11 cellular contexts compared by ENCODE assay signal in genomic region chr21:34621434-34622000, GRCh38. TPM values are rescaled to one million over a fixed set of nuclear protein-coding genes. Genes with fewer than 3 reads are reported as not detected.
"Had no signal": no experiment of that assay in that cellular context is flagged by ENCODE, and none has a peak within 500 bp of the region (broad histone marks: within the 10 kb centered on the region; RNA-seq: fewer than 3 reads in every experiment).

No MANE protein-coding gene starts in this region.

- DNase-seq: GM23248, GOT3, H7, HFFc6 had no signal

- H2AFZ ChIP-seq: GM23248 had no signal

- H3K27ac ChIP-seq: GM23248, HL-60 had no signal

- H3K4me3 ChIP-seq: GM23248, HAP-1 had no signal

- H3K9me3 Mint-ChIP-seq: HFFc6, IgD-negative memory B cell had no signal

- H3K9me3 ChIP-seq: HAP-1 had no signal

- H3K4me1 ChIP-seq: HAP-1 had no signal

- H3K36me3 ChIP-seq: HAP-1 had no signal

- ATAC-seq: HCT116, HepG2 had no signal

- H3K27ac Mint-ChIP-seq: HFFc6, IgD-negative memory B cell had no signal

- H3K9ac ChIP-seq: GM23248 had no signal

- H3K4me3 Mint-ChIP-seq: HFFc6, IgD-negative memory B cell had no signal

RNA-seq across cellular contexts. Expression of gene CLIC6, which starts 47.3 kb away (rescaled TPM):
- total RNA-seq: GM23248, H4, HepG2, HFFc6, HT1080 had no signal
- polyA plus RNA-seq: HepG2 had no signal
